1 cellular context compared by ENCODE assay signal in genomic region chr17:7677388-7678067, GRCh38.
TF ChIP-seq lines count a peak whose summit lies in the region.

No MANE protein-coding gene starts in this region.

TF ChIP-seq in H1, 55 proteins besides CTCF, POLR2A, EP300 and RAD21:
- TF ChIP-seq KDM4A (IDR thresholded peaks at IDR 0.05; ENCODE audit: low read depth, low read length, severe bottlenecking) (no peak), SP2 (IDR thresholded peaks at IDR 0.05; ENCODE audit: low read length) (no peak), JUND (IDR thresholded peaks at IDR 0.05; ENCODE audit: low read length) (no peak), RXRA (IDR thresholded peaks at IDR 0.05; ENCODE audit: insufficient read depth, low read depth, low read length) (no peak), CBX8 (IDR thresholded peaks at IDR 0.05; ENCODE audit: borderline replicate concordance, low read depth, low read length) (no peak), CHD7 (IDR thresholded peaks at IDR 0.05; ENCODE audit: insufficient replicate concordance, low read length) (no peak), SIX5 (IDR thresholded peaks at IDR 0.05; ENCODE audit: low read depth, low read length) (no peak), MAFK (IDR thresholded peaks at IDR 0.05; ENCODE audit: low read depth, low read length) (no peak), SAP30 (IDR thresholded peaks at IDR 0.05; ENCODE audit: insufficient read depth, insufficient replicate concordance, low read length) (no peak), TAF7 (optimal IDR thresholded peaks at IDR 0.05; ENCODE audit: borderline replicate concordance, low read depth, low read length) (no peak), BACH1 (IDR thresholded peaks at IDR 0.05; ENCODE audit: low read length) (no peak), EZH2 (IDR thresholded peaks at IDR 0.05; ENCODE audit: low read depth, low read length, severe bottlenecking) (no peak), RBBP5 (IDR thresholded peaks at IDR 0.05; ENCODE audit: borderline replicate concordance, low read depth, low read length) (no peak), BRCA1 (IDR thresholded peaks at IDR 0.05; ENCODE audit: low read depth, low read length) (no peak), HDAC2 (IDR thresholded peaks at IDR 0.05; ENCODE audit: borderline replicate concordance in 1 of 2, low read depth in 2 of 2, low read length in 2 of 2) (no peak), CBX5 (IDR thresholded peaks at IDR 0.05; ENCODE audit: low read depth, low read length) (no peak), YY1 (IDR thresholded peaks at IDR 0.05; ENCODE audit: low read depth, low read length) (no peak), CTBP2 (IDR thresholded peaks at IDR 0.05; ENCODE audit: borderline replicate concordance, insufficient read depth, insufficient read length, low read length) (no peak), MAX (IDR thresholded peaks at IDR 0.05) (no peak), GTF2F1 (IDR thresholded peaks at IDR 0.05; ENCODE audit: borderline replicate concordance, low read depth, low read length) (no peak)
